In genomic region chr11:73660497-73661034, GRCh38 we compare ENCODE assay signal across 8 cellular contexts. TPM values are rescaled to one million over a fixed set of nuclear protein-coding genes. Genes with fewer than 3 reads are reported as not detected.
A peak's percentile ranks its signal among the peaks of the same experiment; 100 is the strongest.
DNase-seq lines count a peak whose midpoint lies in the region; ATAC-seq and TF ChIP-seq lines count a peak whose summit lies in the region.

No MANE protein-coding gene starts in this region.

- H3K27ac ChIP-seq in skeletal muscle tissue (ENCODE audit: low read depth, low read length), result no peak overlapping the region

- TF ChIP-seq CTCF in foreskin fibroblast (IDR thresholded peaks at IDR 0.05; ENCODE audit: low read depth, low read length), result no peak
- TF ChIP-seq CTCF in omental fat pad (IDR thresholded peaks at IDR 0.05), result no peak

- H3K27ac Mint-ChIP-seq in T-cell, result no peak overlapping the region

- POLR2A ChIA-PET in T-cell (lab: Charles Lee), result interaction anchor here (0.6 to 1.0 kb wide), 2 partner anchors 37 to 67 kb away, joined by 3 read pairs; no protein-coding TSS in a partner anchor

- no peaks in the 10 kb centered on the region for H3K36me3 ChIP-seq in skeletal muscle tissue (ENCODE audit: control insufficient read depth in 3 of 3, insufficient read depth in 3 of 3, low read length in 3 of 3)

- H3K27me3 ChIP-seq in skeletal muscle tissue (ENCODE audit: control insufficient read depth in 3 of 3, insufficient read depth in 3 of 3, low read length in 3 of 3), result no peaks in the 10 kb centered on the region

- ATAC-seq in GM18907 (IDR thresholded peaks at IDR 0.05; ENCODE audit: unreplicated experiment) (peak; percentile 11), T-cell (replicated peaks in 1 of 4) (peak in 3 of 4 experiments; percentile 26 to 43 (median 41)), HG03108 (IDR thresholded peaks at IDR 0.05; ENCODE audit: unreplicated experiment) (no peak), GM21619 (IDR thresholded peaks at IDR 0.05; ENCODE audit: unreplicated experiment) (no peak), omental fat pad (ENCODE audit: low FRiP score) (no peak)

- peaks cover 12 to 20% (median 18%) of the 10 kb centered on the region in 3 donors for H3K4me1 Mint-ChIP-seq in T-cell

- H3K9me3 Mint-ChIP-seq in T-cell, result no peaks in the 10 kb centered on the region

- no peaks in the 10 kb centered on the region for H3K27me3 Mint-ChIP-seq in T-cell

- no peak for DNase-seq in T-cell
- DNase-seq in foreskin fibroblast, result no peak
- DNase-seq in RPMI8226, result no peak
- no peak for DNase-seq in omental fat pad (ENCODE audit: low spot score)

- H3K4me3 ChIP-seq in foreskin fibroblast (ENCODE audit: low read depth in 1 of 2, low read length in 2 of 2) (peak overlapping the region; percentile 43 to 56), skeletal muscle tissue (ENCODE audit: low read length in 3 of 3) (peak overlapping the region; percentile 70 to 77 (median 73))

- H3K36me3 Mint-ChIP-seq in T-cell, result peaks cover 10% of the 10 kb centered on the region

- peak overlapping the region in 2 of 3 donors; percentile 22 to 52 for H3K4me3 Mint-ChIP-seq in T-cell

- H3K9ac ChIP-seq in skeletal muscle tissue (ENCODE audit: low read depth in 1 of 3, low read length in 3 of 3), result peak overlapping the region in 2 of 3 donors; percentile 27 to 75

- CTCF ChIA-PET in T-cell (lab: Charles Lee), result interaction anchor here (0.5 to 4.9 kb wide), 13 partner anchors 12 to 903 kb away, joined by 3 to 68 read pairs (median 4); no protein-coding TSS in a partner anchor

- H3K4me1 ChIP-seq in skeletal muscle tissue (ENCODE audit: control insufficient read depth in 3 of 3, insufficient read depth in 3 of 3, low read length in 3 of 3), result peaks cover 22 to 33% (median 29%) of the 10 kb centered on the region in 3 donors

- no peaks in the 10 kb centered on the region for H3K9me3 ChIP-seq in skeletal muscle tissue (ENCODE audit: control insufficient read depth in 3 of 3, low read length in 3 of 3)

RNA-seq across cellular contexts. Expression of gene PLEKHB1, which starts 14.2 kb away (rescaled TPM):
- total RNA-seq in T-cell (10 to 100 TPM; 50.8 to 70.6 (median 61.1) TPM), skeletal muscle tissue (1.0 TPM), omental fat pad (1 to 10 TPM; 1.1 to 8.2 (median 4.2) TPM)

Comparison
In these comparisons a context has a peak if more than half of its experiments do, and no peak if none do; other contexts are left out.
1. ATAC-seq: peak in GM18907 (single experiment) and T-cell (3 of 4); none in HG03108 (single experiment), GM21619 (single experiment) and omental fat pad (single experiment).
2. RNA of gene PLEKHB1, which starts 14.2 kb away (total RNA-seq): 50.8 to 70.6 TPM in T-cell; 1.1 to 8.2 TPM in omental fat pad and 1.0 TPM in skeletal muscle tissue (single experiment); every median in the first group is over 4 times any median in the second.